ENCODE assay signal across 11 cellular contexts in the genomic region with DNA sequence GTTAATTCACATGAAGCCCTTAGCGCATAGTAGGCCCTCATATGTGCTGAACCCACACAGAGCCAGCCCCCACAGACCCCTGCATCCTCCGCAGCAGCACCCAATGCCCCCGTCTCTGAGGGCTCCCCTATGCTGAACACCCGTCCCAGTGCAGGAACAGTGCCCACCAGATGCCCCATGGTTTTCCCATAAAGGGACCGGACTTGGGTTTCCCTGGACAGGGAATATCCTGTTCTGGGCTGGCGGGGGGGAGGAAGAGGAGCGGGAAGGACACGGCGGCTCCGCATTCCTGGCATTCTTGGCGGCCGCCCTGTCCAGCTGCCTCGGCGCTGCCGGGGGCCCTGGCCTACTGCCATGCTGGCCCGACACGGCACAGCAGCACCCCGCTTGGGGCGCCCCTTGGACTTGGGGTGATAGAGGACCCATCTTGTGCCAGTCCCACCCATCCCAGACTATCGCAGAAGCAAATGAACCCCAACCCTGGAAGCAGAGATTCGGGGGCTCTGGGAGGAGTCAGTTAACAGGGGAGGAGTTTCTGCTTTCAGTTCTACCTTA. TPM values are rescaled to one million over a fixed set of nuclear protein-coding genes. Genes with fewer than 3 reads are reported as not detected.
DNase-seq lines count a peak whose midpoint lies in the region; ATAC-seq and TF ChIP-seq lines count a peak whose summit lies in the region.
"Had no signal": no experiment of that assay in that cellular context is flagged by ENCODE, and none has a peak within 500 bp of the region (broad histone marks: within the 10 kb centered on the region; RNA-seq: fewer than 3 reads in every experiment).

No MANE protein-coding gene starts in this region.

- intact Hi-C loops in naive thymus-derived CD4-positive, alpha-beta T cell (cut with micrococcal nuclease): no loop called here

- H3K79me2 ChIP-seq in fibroblast of lung (ENCODE audit: control insufficient read depth, insufficient read depth, low read length): no peaks in the 10 kb centered on the region

- peaks cover 0 to 6% (median 2%) of the 10 kb centered on the region in 11 donors for H3K9me3 Mint-ChIP-seq in naive thymus-derived CD4-positive, alpha-beta T cell
- no peaks in the 10 kb centered on the region for H3K9me3 Mint-ChIP-seq in activated T-cell treated with anti-CD3 and anti-CD28 coated beads, Interleukin-2, amount 50 U/mL, for 24 hours
- no peaks in the 10 kb centered on the region for H3K9me3 Mint-ChIP-seq in activated naive CD8-positive, alpha-beta T cell treated with anti-CD3 and anti-CD28 coated beads for 36 hours
- H3K9me3 Mint-ChIP-seq: activated naive CD4-positive, alpha-beta T cell treated with anti-CD3 and anti-CD28 coated beads for 36 hours had no signal

- peaks cover 28 to 52% (median 43%) of the 10 kb centered on the region in 7 donors for H3K4me1 Mint-ChIP-seq in naive thymus-derived CD4-positive, alpha-beta T cell
- H3K4me1 Mint-ChIP-seq in activated T-cell treated with anti-CD3 and anti-CD28 coated beads, Interleukin-2, amount 50 U/mL, for 24 hours (ENCODE audit: low read depth): peaks cover 52% of the 10 kb centered on the region
- peaks cover 33% of the 10 kb centered on the region for H3K4me1 Mint-ChIP-seq in activated naive CD8-positive, alpha-beta T cell treated with anti-CD3 and anti-CD28 coated beads for 36 hours

- DNase-seq in AG08395 (ENCODE audit: low spot score) (peak; percentile 86), fibroblast of lung (ENCODE audit: low read depth in 2 of 2) (peak; percentile 43 to 74)
- no peak for DNase-seq in naive thymus-derived CD4-positive, alpha-beta T cell
- DNase-seq in activated T-cell treated with anti-CD3 and anti-CD28 coated beads, Interleukin-2, amount 50 U/mL, for 24 hours: no peak
- DNase-seq in activated naive CD8-positive, alpha-beta T cell treated with anti-CD3 and anti-CD28 coated beads for 36 hours: no peak
- DNase-seq: activated naive CD4-positive, alpha-beta T cell treated with anti-CD3 and anti-CD28 coated beads for 36 hours; stimulated activated CD4-positive, alpha-beta T cell treated with anti-CD3 and anti-CD28 coated beads, Interleukin-4, amount 100 ng/mL, for 4 hours had no signal

- ATAC-seq in naive thymus-derived CD4-positive, alpha-beta T cell: no peak
- ATAC-seq in HG02759 (IDR thresholded peaks at IDR 0.05; ENCODE audit: unreplicated experiment) (no peak), HG02884 (IDR thresholded peaks at IDR 0.05; ENCODE audit: unreplicated experiment) (no peak)

- POLR2A ChIA-PET in naive thymus-derived CD4-positive, alpha-beta T cell (lab: Charles Lee): interaction anchor here (0.6 to 11.2 kb wide), 3 partner anchors 66 to 978 kb away, joined by 5 to 240 read pairs (median 93); a partner anchor contains a TSS

- H3K27me3 ChIP-seq in fibroblast of lung (ENCODE audit: control insufficient read depth, insufficient read depth, low read length): no peaks in the 10 kb centered on the region
- H3K27me3 ChIP-seq in naive thymus-derived CD4-positive, alpha-beta T cell (ENCODE audit: control insufficient read depth in 2 of 2, insufficient read depth in 2 of 2, low read length in 2 of 2): no peaks in the 10 kb centered on the region

- H3K36me3 ChIP-seq in fibroblast of lung (ENCODE audit: control insufficient read depth, insufficient read depth, low read length): no peaks in the 10 kb centered on the region
- no peaks in the 10 kb centered on the region for H3K36me3 ChIP-seq in naive thymus-derived CD4-positive, alpha-beta T cell (ENCODE audit: control insufficient read depth in 2 of 3, insufficient read depth in 3 of 3, low read length in 3 of 3)

- H2AFZ ChIP-seq in fibroblast of lung (ENCODE audit: low read length): no peak overlapping the region

- H3K4me3 ChIP-seq in fibroblast of lung (replicated peaks in 1 of 4; ENCODE audit: control extremely low read depth in 1 of 4, insufficient read depth in 1 of 4, low read depth in 3 of 4, low read length in 4 of 4): no peak overlapping the region
- H3K4me3 ChIP-seq in naive thymus-derived CD4-positive, alpha-beta T cell (ENCODE audit: low read length): no peak overlapping the region

- no peaks in the 10 kb centered on the region for H3K9me3 ChIP-seq in fibroblast of lung (ENCODE audit: control insufficient read depth, insufficient read depth, low read depth, low read length)
- H3K9me3 ChIP-seq in naive thymus-derived CD4-positive, alpha-beta T cell (ENCODE audit: control insufficient read depth in 2 of 3, low read length in 3 of 3): no peaks in the 10 kb centered on the region

- TF ChIP-seq CTCF in fibroblast of lung (conservative IDR thresholded peaks at IDR 0.05 in 1 of 2, IDR thresholded peaks at IDR 0.05 in 1 of 2; ENCODE audit: low read depth in 1 of 2, low read length in 2 of 2): no peak

- peaks cover 0 to 2% (median 0%) of the 10 kb centered on the region in 5 donors for H3K27me3 Mint-ChIP-seq in naive thymus-derived CD4-positive, alpha-beta T cell
- H3K27me3 Mint-ChIP-seq in activated T-cell treated with anti-CD3 and anti-CD28 coated beads, Interleukin-2, amount 50 U/mL, for 24 hours: no peaks in the 10 kb centered on the region
- no peaks in the 10 kb centered on the region for H3K27me3 Mint-ChIP-seq in activated naive CD8-positive, alpha-beta T cell treated with anti-CD3 and anti-CD28 coated beads for 36 hours

- peak overlapping the region; percentile 89 for H3K27ac ChIP-seq in fibroblast of lung (ENCODE audit: insufficient read depth, low read length)
- H3K27ac ChIP-seq in naive thymus-derived CD4-positive, alpha-beta T cell (ENCODE audit: low read depth, low read length): no peak overlapping the region
- H3K27ac ChIP-seq: HL-60 had no signal

- CTCF ChIA-PET in naive thymus-derived CD4-positive, alpha-beta T cell (lab: Charles Lee): interaction anchor here (0.8 to 12.0 kb wide), 2 partner anchors 131 to 138 kb away, joined by 3 to 262 read pairs; a partner anchor contains a TSS

- peak overlapping the region in 8 of 9 donors; percentile 62 to 97 (median 93) for H3K27ac Mint-ChIP-seq in naive thymus-derived CD4-positive, alpha-beta T cell
- no peak overlapping the region for H3K27ac Mint-ChIP-seq in activated T-cell treated with anti-CD3 and anti-CD28 coated beads, Interleukin-2, amount 50 U/mL, for 24 hours
- no peak overlapping the region for H3K27ac Mint-ChIP-seq in activated naive CD8-positive, alpha-beta T cell treated with anti-CD3 and anti-CD28 coated beads for 36 hours

- no peak overlapping the region for H3K9ac ChIP-seq in fibroblast of lung (ENCODE audit: insufficient read depth, low read length)

- no peaks in the 10 kb centered on the region for H4K20me1 ChIP-seq in fibroblast of lung (ENCODE audit: control insufficient read depth, extremely low read depth, insufficient read depth, low read length)

- peaks cover 39% of the 10 kb centered on the region for H3K4me1 ChIP-seq in fibroblast of lung (ENCODE audit: control insufficient read depth, extremely low read depth, insufficient read depth, low read length)
- peaks cover 36 to 64% of the 10 kb centered on the region in 2 donors for H3K4me1 ChIP-seq in naive thymus-derived CD4-positive, alpha-beta T cell (ENCODE audit: control insufficient read depth in 2 of 2, insufficient read depth in 2 of 2, low read length in 2 of 2)

- H3K4me2 ChIP-seq in fibroblast of lung (ENCODE audit: extremely low read depth, insufficient read depth, low read length): peak overlapping the region; percentile 41

- no peak overlapping the region for H3K4me3 Mint-ChIP-seq in naive thymus-derived CD4-positive, alpha-beta T cell
- H3K4me3 Mint-ChIP-seq in activated T-cell treated with anti-CD3 and anti-CD28 coated beads, Interleukin-2, amount 50 U/mL, for 24 hours: no peak overlapping the region
- no peak overlapping the region for H3K4me3 Mint-ChIP-seq in activated naive CD8-positive, alpha-beta T cell treated with anti-CD3 and anti-CD28 coated beads for 36 hours
- H3K4me3 Mint-ChIP-seq: activated naive CD4-positive, alpha-beta T cell treated with anti-CD3 and anti-CD28 coated beads for 36 hours had no signal

- peaks cover 0 to 3% (median 0%) of the 10 kb centered on the region in 5 donors for H3K36me3 Mint-ChIP-seq in naive thymus-derived CD4-positive, alpha-beta T cell
- no peaks in the 10 kb centered on the region for H3K36me3 Mint-ChIP-seq in activated T-cell treated with anti-CD3 and anti-CD28 coated beads, Interleukin-2, amount 50 U/mL, for 24 hours (ENCODE audit: low read depth)
- no peaks in the 10 kb centered on the region for H3K36me3 Mint-ChIP-seq in activated naive CD8-positive, alpha-beta T cell treated with anti-CD3 and anti-CD28 coated beads for 36 hours

TF ChIP-seq in PFSK-1, 5 proteins besides CTCF, POLR2A, EP300 and RAD21 (continues in another document):
- TF ChIP-seq FOXP2 (optimal IDR thresholded peaks at IDR 0.05; ENCODE audit: borderline replicate concordance, extremely low read depth, extremely low read length, insufficient read depth): peak; percentile 78
- TF ChIP-seq TAF1 (IDR thresholded peaks at IDR 0.05; ENCODE audit: borderline replicate concordance, insufficient read depth, low read length): no peak

RNA-seq across cellular contexts. Expression of a gene that starts 23.7 kb away (rescaled TPM):
- polyA plus RNA-seq in PFSK-1 (2012; ENCODE audit: insufficient read length, low read depth): 4.5 TPM
- total RNA-seq in fibroblast of lung: 8.7 and 14.7 TPM in 2 replicates
- polyA plus RNA-seq in fibroblast of lung: 2.8 TPM in 2 replicates
- polyA plus RNA-seq in fibroblast of lung (2012): 4.1 TPM in 2 replicates
- 5.1 and 7.6 TPM in 2 replicates for polyA minus RNA-seq in fibroblast of lung (ENCODE audit: low replicate concordance)
- total RNA-seq in naive thymus-derived CD4-positive, alpha-beta T cell: 100 to 1,000 TPM in 2 of 5 experiments, 10 to 100 TPM in 3; 14.2 to 164 (median 76.9) TPM
- polyA plus RNA-seq in naive thymus-derived CD4-positive, alpha-beta T cell: 10 to 100 TPM; 24.1 to 32.7 TPM
- 10 to 100 TPM; 11.6 to 12.5 TPM for total RNA-seq in activated naive CD8-positive, alpha-beta T cell treated with anti-CD3 and anti-CD28 coated beads for 36 hours

Comparison
In these comparisons a context has a peak if more than half of its experiments do, and no peak if none do; other contexts are left out.
1. DNase-seq: peak in AG08395 (single experiment) and fibroblast of lung (2 of 2); none in naive thymus-derived CD4-positive, alpha-beta T cell (0 of 9), activated T-cell treated with anti-CD3 and anti-CD28 coated beads, Interleukin-2, amount 50 U/mL, for 24 hours (single experiment) and activated naive CD8-positive, alpha-beta T cell treated with anti-CD3 and anti-CD28 coated beads for 36 hours (single experiment).
2. H3K27ac Mint-ChIP-seq: peak in naive thymus-derived CD4-positive, alpha-beta T cell (8 of 9); none in activated T-cell treated with anti-CD3 and anti-CD28 coated beads, Interleukin-2, amount 50 U/mL, for 24 hours (single experiment) and activated naive CD8-positive, alpha-beta T cell treated with anti-CD3 and anti-CD28 coated beads for 36 hours (single experiment).